ENCODE assay signal across 10 cellular contexts in the genomic region with DNA sequence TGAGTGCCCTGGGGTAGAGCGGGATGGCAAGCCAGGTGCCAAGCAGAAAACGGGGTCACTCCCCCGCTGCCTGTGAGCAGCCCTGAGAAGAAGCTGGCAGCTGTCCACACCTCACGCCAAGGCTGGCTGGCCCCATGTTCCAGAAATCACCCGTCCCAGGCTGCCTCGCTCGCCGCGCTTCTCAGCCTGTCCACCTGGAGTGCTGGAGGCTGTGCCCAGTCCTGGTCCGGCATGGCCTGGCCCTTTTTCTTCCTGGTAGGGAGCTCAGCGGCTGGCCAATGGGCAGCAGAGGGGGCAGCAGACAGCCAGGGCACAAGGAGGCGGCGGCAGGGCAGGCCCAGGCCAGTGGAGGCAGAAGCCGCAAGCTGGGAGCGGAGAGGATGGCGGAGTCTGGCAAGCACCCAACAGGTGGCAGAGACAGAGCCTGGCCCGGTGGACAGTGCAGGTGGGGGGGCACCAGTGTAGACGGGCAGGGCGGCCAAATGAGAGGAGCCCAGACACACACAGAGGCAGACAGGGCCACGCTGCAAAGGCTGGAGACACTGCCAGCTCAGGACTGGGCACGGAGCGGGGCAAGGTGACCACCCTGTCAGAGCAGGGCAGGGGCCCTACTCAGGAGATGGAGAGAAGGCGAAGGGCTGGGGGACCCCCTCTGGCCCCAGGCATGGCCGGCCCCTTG. TPM values are rescaled to one million over a fixed set of nuclear protein-coding genes. Genes with fewer than 3 reads are reported as not detected.
DNase-seq lines count a peak whose midpoint lies in the region; ATAC-seq and TF ChIP-seq lines count a peak whose summit lies in the region.
"Had no signal": no experiment of that assay in that cellular context is flagged by ENCODE, and none has a peak within 500 bp of the region (broad histone marks: within the 10 kb centered on the region; RNA-seq: fewer than 3 reads in every experiment).

No MANE protein-coding gene starts in this region.

- H3K4me2 ChIP-seq in OCI-LY7 (ENCODE audit: low read length): no peak overlapping the region

- BruUV-seq in Caco-2 (replicated peaks; lab: Mats Ljungman, UMichigan): no TSS peak
- BruUV-seq in OCI-LY7 (replicated peaks; lab: Mats Ljungman, UMichigan): no TSS peak

- H2AFZ ChIP-seq in OCI-LY7 (ENCODE audit: low read length): no peak overlapping the region

- peaks cover 58% of the 10 kb centered on the region for H3K4me1 Mint-ChIP-seq in Caco-2 (ENCODE audit: low read depth, unreplicated experiment)

- peaks cover 51% of the 10 kb centered on the region for H3K36me3 Mint-ChIP-seq in Caco-2 (ENCODE audit: insufficient read depth, unreplicated experiment)
- H3K36me3 Mint-ChIP-seq: activated naive CD8-positive, alpha-beta T cell treated with anti-CD3 and anti-CD28 coated beads, Interleukin-2, amount 10 ng/mL, durations not matched to agents 7 days and 5 days had no signal

- peak overlapping the region; percentile 75 for H3K27ac Mint-ChIP-seq in Caco-2 (ENCODE audit: unreplicated experiment)
- H3K27ac Mint-ChIP-seq: activated naive CD8-positive, alpha-beta T cell treated with anti-CD3 and anti-CD28 coated beads, Interleukin-2, amount 10 ng/mL, durations not matched to agents 7 days and 5 days had no signal

- H3K27me3 ChIP-seq in Caco-2 (replicated peaks; ENCODE audit: control insufficient read depth, insufficient read depth, low read length): no peaks in the 10 kb centered on the region

- ATAC-seq in HG03521 (IDR thresholded peaks at IDR 0.05; ENCODE audit: unreplicated experiment): no peak

- H3K36me3 ChIP-seq in Caco-2 (ENCODE audit: control insufficient read depth, insufficient read depth, low read length): no peaks in the 10 kb centered on the region
- no peaks in the 10 kb centered on the region for H3K36me3 ChIP-seq in OCI-LY7 (ENCODE audit: insufficient read depth, low read length)

- intact Hi-C loops in Caco-2 (cut with micrococcal nuclease; ENCODE audit: unreplicated experiment): loop anchor here (10.0 kb wide), 1 partner anchor 706 kb away; no protein-coding TSS in a partner anchor
- intact Hi-C loops in OCI-LY7 (cut with micrococcal nuclease; ENCODE audit: unreplicated experiment): no loop called here

- H3K79me2 ChIP-seq in OCI-LY7 (ENCODE audit: insufficient read depth, low read depth, low read length): no peaks in the 10 kb centered on the region

- no peak overlapping the region for H3K4me3 ChIP-seq in Caco-2 (ENCODE audit: low read depth, low read length)
- no peak overlapping the region for H3K4me3 ChIP-seq in coronary artery
- H3K4me3 ChIP-seq in OCI-LY7 (ENCODE audit: low read depth, low read length, poor library complexity, severe bottlenecking): no peak overlapping the region

- TF ChIP-seq CTCF in Caco-2 (IDR thresholded peaks at IDR 0.05; ENCODE audit: insufficient read depth in 1 of 2, low read depth in 1 of 2, low read length in 1 of 2, severe bottlenecking in 1 of 2, unreplicated experiment in 1 of 2) (peak in 1 of 2 experiments; percentile 41), coronary artery (IDR thresholded peaks at IDR 0.05) (no peak), OCI-LY7 (conservative IDR thresholded peaks at IDR 0.05; ENCODE audit: low read length) (no peak)

- H3K4me1 ChIP-seq in Caco-2: peaks cover 82% of the 10 kb centered on the region
- H3K4me1 ChIP-seq in OCI-LY7 (ENCODE audit: insufficient read depth, low read length, poor library complexity, severe bottlenecking): no peaks in the 10 kb centered on the region

- H3K9me3 ChIP-seq in Caco-2: no peaks in the 10 kb centered on the region
- H3K9me3 ChIP-seq in OCI-LY7 (ENCODE audit: low read length): no peaks in the 10 kb centered on the region

- H3K4me3 Mint-ChIP-seq in Caco-2 (ENCODE audit: unreplicated experiment): peak overlapping the region; percentile 6
- H3K4me3 Mint-ChIP-seq: activated naive CD8-positive, alpha-beta T cell treated with anti-CD3 and anti-CD28 coated beads, Interleukin-2, amount 10 ng/mL, durations not matched to agents 7 days and 5 days had no signal

- no peaks in the 10 kb centered on the region for H3K9me3 Mint-ChIP-seq in Caco-2 (ENCODE audit: unreplicated experiment)
- H3K9me3 Mint-ChIP-seq: activated naive CD8-positive, alpha-beta T cell treated with anti-CD3 and anti-CD28 coated beads, Interleukin-2, amount 10 ng/mL, durations not matched to agents 7 days and 5 days had no signal

- no peak overlapping the region for H3K27ac ChIP-seq in coronary artery
- H3K27ac ChIP-seq in OCI-LY7 (ENCODE audit: low read depth, low read length, poor library complexity, severe bottlenecking): no peak overlapping the region

- CTCF ChIA-PET in Caco-2 (lab: Charles Lee): interaction anchor here (0.6 to 4.4 kb wide), 5 partner anchors 11 to 90 kb away, joined by 4 to 37 read pairs (median 4); partner anchors contain the start of gene ASCL2
- CTCF ChIA-PET in OCI-LY7 (lab: Charles Lee; ENCODE audit: unreplicated experiment): interaction anchor here (0.6 kb wide), 1 partner anchor 111 kb away, joined by 3 read pairs; no protein-coding TSS in a partner anchor

- POLR2A ChIA-PET in Caco-2 (lab: Charles Lee) (interaction anchor here (0.6 kb wide), 1 partner anchor 169 kb away, joined by 3 read pairs; no protein-coding TSS in a partner anchor), OCI-LY7 (lab: Charles Lee) (no interaction called here)

- no peaks in the 10 kb centered on the region for H3K9me2 ChIP-seq in OCI-LY7 (ENCODE audit: insufficient read depth, low read length)

- no peaks in the 10 kb centered on the region for H4K20me1 ChIP-seq in OCI-LY7 (ENCODE audit: insufficient read depth, low read length)

- H3K27me3 Mint-ChIP-seq in Caco-2 (ENCODE audit: insufficient read depth, unreplicated experiment): no peaks in the 10 kb centered on the region
- H3K27me3 Mint-ChIP-seq: activated naive CD8-positive, alpha-beta T cell treated with anti-CD3 and anti-CD28 coated beads, Interleukin-2, amount 10 ng/mL, durations not matched to agents 7 days and 5 days had no signal

- peak; percentile 58 to 65 for DNase-seq in Caco-2
- peak; percentile 89 for DNase-seq in NCI-H1105 (lab: John Stamatoyannopoulos, UW)
- peak; percentile 69 for DNase-seq in coronary artery (ENCODE audit: low spot score)
- DNase-seq in mucosa of gallbladder (ENCODE audit: low spot score): peak; percentile 19
- no peak for DNase-seq in OCI-LY7 (ENCODE audit: low spot score)
- no peak for DNase-seq in iPS-NIHi7 (ENCODE audit: extremely low spot score)
- DNase-seq in HuH-7.5 (ENCODE audit: low spot score): no peak
- DNase-seq: activated naive CD8-positive, alpha-beta T cell treated with anti-CD3 and anti-CD28 coated beads, Interleukin-2, amount 10 ng/mL, durations not matched to agents 7 days and 5 days; T-helper 1 cell had no signal

RNA-seq across cellular contexts. Expression of gene TH, which starts 37.2 kb away (rescaled TPM):
- total RNA-seq in Caco-2 (2022) (not detected in 2 replicates), mucosa of gallbladder (2.1 TPM), OCI-LY7 (2022) (not detected in 2 replicates)
- total RNA-seq in OCI-LY7 (2014; rRNA removed; shearing (Covaris generic)): not detected in 2 replicates
- total RNA-seq: activated naive CD8-positive, alpha-beta T cell treated with anti-CD3 and anti-CD28 coated beads, Interleukin-2, amount 10 ng/mL, durations not matched to agents 7 days and 5 days had no signal

RNA-seq across cellular contexts. Expression of gene INS, which starts 47.8 kb away (rescaled TPM):
- total RNA-seq in Caco-2 (2022) (not detected in 2 replicates), mucosa of gallbladder (1.2 TPM), OCI-LY7 (2022) (not detected in 2 replicates)
- total RNA-seq in OCI-LY7 (2014; rRNA removed; shearing (Covaris generic)): not detected in 2 replicates
- total RNA-seq: activated naive CD8-positive, alpha-beta T cell treated with anti-CD3 and anti-CD28 coated beads, Interleukin-2, amount 10 ng/mL, durations not matched to agents 7 days and 5 days had no signal

Comparison
In these comparisons a context has a peak if more than half of its experiments do, and no peak if none do; other contexts are left out.
1. DNase-seq: peak in Caco-2 (2 of 2), NCI-H1105 (single experiment), coronary artery (single experiment) and mucosa of gallbladder (single experiment); none in OCI-LY7 (single experiment), iPS-NIHi7 (single experiment) and HuH-7.5 (single experiment).